ENCODE assay signal across 7 cellular contexts in the genomic region with DNA sequence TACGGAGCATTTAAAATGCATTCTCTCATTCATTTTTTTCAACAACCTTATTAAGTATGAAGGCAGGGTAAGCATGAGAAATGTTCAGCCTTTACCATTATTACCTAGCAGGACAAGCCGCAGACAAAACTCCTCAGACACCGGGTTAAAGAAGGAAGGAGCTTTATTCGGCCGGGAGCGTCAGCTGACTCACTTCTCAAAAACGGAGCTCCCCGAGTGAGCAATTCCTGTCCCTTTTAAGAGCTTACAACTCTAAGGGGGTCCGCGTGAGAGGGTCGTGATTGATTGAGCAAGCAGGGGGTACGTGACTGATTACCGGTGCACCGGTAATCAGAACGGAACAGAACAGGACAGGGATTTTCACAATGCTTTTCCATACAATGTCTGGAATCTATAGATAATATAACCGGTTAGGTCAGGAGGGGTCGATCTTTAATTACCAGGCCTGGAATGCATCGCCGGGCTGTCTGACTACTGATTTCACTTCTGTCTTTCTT. TPM values are rescaled to one million over a fixed set of nuclear protein-coding genes. Genes with fewer than 3 reads are reported as not detected.
DNase-seq lines count a peak whose midpoint lies in the region; ATAC-seq, FAIRE-seq and TF ChIP-seq lines count a peak whose summit lies in the region.
"Not testable (repeated sequence)": the region's sequence is repeated elsewhere in the genome, so short reads cannot be mapped to it uniquely, and the experiment has no call there.

No MANE protein-coding gene starts in this region.

- not testable (repeated sequence) for TF ChIP-seq CTCF in WERI-Rb-1 (IDR thresholded peaks at IDR 0.05; ENCODE audit: low read depth, low read length); bronchial epithelial cell (IDR thresholded peaks at IDR 0.05; ENCODE audit: insufficient read depth, low read length, severe bottlenecking); ovary (IDR thresholded peaks at IDR 0.05)

- H3K9me3 ChIP-seq in WERI-Rb-1 (ENCODE audit: severe bottlenecking); ovary: not testable (repeated sequence)

- WGBS in ovary, 3 donors, result 2 to 3% (median 2%) methylated on average over 19 of the region's 19 CpGs

- FAIRE-seq in bronchial epithelial cell (lab: Jason Lieb, UNC), result not testable (repeated sequence)

- DNase-seq in MV-4-11 (lab: John Stamatoyannopoulos, UW), result peak; percentile 58
- DNase-seq in WERI-Rb-1; bronchial epithelial cell (ENCODE audit: low read depth); ovary: not testable (repeated sequence)

- intact Hi-C loops in ovary (cut with DNase I), result loop anchor here in 3 of 4 donors (5.0 to 10.0 kb wide), 3 partner anchors 57 to 125 kb away; no protein-coding TSS in a partner anchor

- H3K4me1 ChIP-seq in ovary (ENCODE audit: insufficient read depth), result not testable (repeated sequence)

- H3K4me3 ChIP-seq in WERI-Rb-1 (ENCODE audit: low read depth, low read length) (peak overlapping the region; percentile 81), bronchial epithelial cell (ENCODE audit: low read depth, low read length) (peak overlapping the region; percentile 91), iPS-11a (ENCODE audit: low read depth, low read length) (peak overlapping the region; percentile 92), ovary (peak overlapping the region; percentile 70)

- ATAC-seq in GM18502 (IDR thresholded peaks at IDR 0.05; ENCODE audit: poor library complexity, unreplicated experiment) (peak; percentile 29), HG02642 (IDR thresholded peaks at IDR 0.05; ENCODE audit: poor library complexity, unreplicated experiment) (peak; percentile 29)

- not testable (repeated sequence) for TF ChIP-seq EP300 in ovary (IDR thresholded peaks at IDR 0.05)

- H3K27ac ChIP-seq in WERI-Rb-1 (peak overlapping the region; percentile 7), ovary (peak overlapping the region in 1 of 2 donors; percentile 22)

- TF ChIP-seq POLR2A in ovary (IDR thresholded peaks at IDR 0.05), result not testable (repeated sequence)

- H3K27me3 ChIP-seq in WERI-Rb-1 (ENCODE audit: insufficient read depth, low read depth, severe bottlenecking); bronchial epithelial cell (ENCODE audit: control insufficient read depth, insufficient read depth, low read length); ovary: not testable (repeated sequence)

- H3K36me3 ChIP-seq in WERI-Rb-1; bronchial epithelial cell (ENCODE audit: control insufficient read depth, insufficient read depth, low read length); ovary: not testable (repeated sequence)

RNA-seq across cellular contexts. Expression of a gene that starts 0.5 kb away (rescaled TPM):
- total RNA-seq in bronchial epithelial cell, result 36.3 and 63.0 TPM in 2 replicates
- total RNA-seq in ovary, result 10 to 100 TPM in 5 of 7 donors, 1 to 10 TPM in 2; 6.4 to 14.9 (median 13.4) TPM
- 10 to 100 TPM; 10.3 to 19.4 TPM for polyA plus RNA-seq in ovary

RNA-seq across cellular contexts. Expression of a gene that starts 24.2 kb away (rescaled TPM):
- 61.3 and 127 TPM in 2 replicates for total RNA-seq in bronchial epithelial cell
- 10 to 100 TPM in 6 of 7 donors, 1 to 10 TPM in 1; 9.1 to 38.4 (median 17.5) TPM for total RNA-seq in ovary
- polyA plus RNA-seq in ovary, result 10 to 100 TPM; 24.9 to 40.2 TPM

RNA-seq across cellular contexts. Expression of a gene that starts 55.0 kb away (rescaled TPM):
- total RNA-seq in bronchial epithelial cell, result 30.3 and 33.5 TPM in 2 replicates
- 10 to 100 TPM; 32.9 to 41.5 (median 40.7) TPM for total RNA-seq in ovary
- 10 to 100 TPM; 30.5 to 51.8 TPM for polyA plus RNA-seq in ovary
